ENCODE assay signal across 9 cellular contexts in genomic region chr4:70505152-70505748, GRCh38. TPM values are rescaled to one million over a fixed set of nuclear protein-coding genes. Genes with fewer than 3 reads are reported as not detected.
A peak's percentile ranks its signal among the peaks of the same experiment; 100 is the strongest.
DNase-seq lines count a peak whose midpoint lies in the region; ATAC-seq and TF ChIP-seq lines count a peak whose summit lies in the region.
"Had no signal": no experiment of that assay in that cellular context is flagged by ENCODE, and none has a peak within 500 bp of the region (broad histone marks: within the 10 kb centered on the region; RNA-seq: fewer than 3 reads in every experiment).

No MANE protein-coding gene starts in this region.

- H3K27me3 Mint-ChIP-seq in activated CD8-positive, alpha-beta memory T cell treated with anti-CD3 and anti-CD28 coated beads, Interleukin-2, amount 10 ng/mL, durations not matched to agents 7 days and 5 days = no peaks in the 10 kb centered on the region
- H3K27me3 Mint-ChIP-seq in natural killer cell (ENCODE audit: low read depth in 2 of 2) = no peaks in the 10 kb centered on the region

- no peak for TF ChIP-seq POLR2A in erythroblast (IDR thresholded peaks at IDR 0.05; ENCODE audit: low read length)

- H3K36me3 ChIP-seq in BE2C = no peaks in the 10 kb centered on the region

- no peak overlapping the region for H3K27ac ChIP-seq in substantia nigra (ENCODE audit: low read depth, low read length, poor library complexity, severe bottlenecking)

- no peak overlapping the region for H3K27ac Mint-ChIP-seq in activated CD8-positive, alpha-beta memory T cell treated with anti-CD3 and anti-CD28 coated beads, Interleukin-2, amount 10 ng/mL, durations not matched to agents 7 days and 5 days
- H3K27ac Mint-ChIP-seq in natural killer cell = no peak overlapping the region
- H3K27ac Mint-ChIP-seq: T-helper 1 cell treated with Interleukin-12 subunit alpha and Interleukin-12 subunit beta and Interleukin-4 antibody, amounts not matched to agents 30 μg/mL and 1 μg/mL, for 36 hours had no signal

- intact Hi-C loops in natural killer cell (cut with micrococcal nuclease) = loop anchor here (1.0 kb wide), 1 partner anchor 816 kb away; no protein-coding TSS in a partner anchor

- H3K4me3 ChIP-seq in BE2C (ENCODE audit: low read depth, low read length) = no peak overlapping the region

- no peaks in the 10 kb centered on the region for H3K4me1 Mint-ChIP-seq in activated CD8-positive, alpha-beta memory T cell treated with anti-CD3 and anti-CD28 coated beads, Interleukin-2, amount 10 ng/mL, durations not matched to agents 7 days and 5 days
- no peaks in the 10 kb centered on the region for H3K4me1 Mint-ChIP-seq in natural killer cell

- CTCF ChIA-PET in activated CD8-positive, alpha-beta memory T cell treated with anti-CD3 and anti-CD28 coated beads, Interleukin-2, amount 10 ng/mL, durations not matched to agents 7 days and 5 days (lab: Charles Lee) = no interaction called here

- H3K4me1 ChIP-seq in BE2C = no peaks in the 10 kb centered on the region

- H3K36me3 Mint-ChIP-seq in activated CD8-positive, alpha-beta memory T cell treated with anti-CD3 and anti-CD28 coated beads, Interleukin-2, amount 10 ng/mL, durations not matched to agents 7 days and 5 days = no peaks in the 10 kb centered on the region
- H3K36me3 Mint-ChIP-seq in natural killer cell = no peaks in the 10 kb centered on the region

- TF ChIP-seq CTCF in BE2C (IDR thresholded peaks at IDR 0.05; ENCODE audit: low read depth, low read length) (peak; percentile 97), natural killer cell (IDR thresholded peaks at IDR 0.05) (peak; percentile 82)

- H3K4me3 Mint-ChIP-seq in activated CD8-positive, alpha-beta memory T cell treated with anti-CD3 and anti-CD28 coated beads, Interleukin-2, amount 10 ng/mL, durations not matched to agents 7 days and 5 days = no peak overlapping the region
- H3K4me3 Mint-ChIP-seq in natural killer cell = no peak overlapping the region
- H3K4me3 Mint-ChIP-seq: T-helper 1 cell treated with Interleukin-12 subunit alpha and Interleukin-12 subunit beta and Interleukin-4 antibody, amounts not matched to agents 30 μg/mL and 1 μg/mL, for 36 hours had no signal

- no peaks in the 10 kb centered on the region for H3K9me3 ChIP-seq in BE2C

- peak; percentile 92 for ATAC-seq in GM18858 (IDR thresholded peaks at IDR 0.05; ENCODE audit: unreplicated experiment)
- ATAC-seq in HG03039 (IDR thresholded peaks at IDR 0.05; ENCODE audit: unreplicated experiment) = peak; percentile 96
- peak; percentile 71 for ATAC-seq in activated CD8-positive, alpha-beta memory T cell treated with anti-CD3 and anti-CD28 coated beads, Interleukin-2, amount 10 ng/mL, durations not matched to agents 7 days and 5 days
- peak; percentile 67 to 89 (median 76) for ATAC-seq in natural killer cell

- no peaks in the 10 kb centered on the region; the same call in 1 of the 2 replicates for H3K27me3 ChIP-seq in BE2C

- DNase-seq in BE2C (peak; percentile 64), NCI-H460 (ENCODE audit: extremely low read depth, low read depth) (peak; percentile 40), erythroblast (lab: John Stamatoyannopoulos, UW) (peak; percentile 42 to 65), natural killer cell (peak; percentile 22), substantia nigra (lab: John Stamatoyannopoulos, UW) (peak in 38 of 49 donors; percentile 0 to 63 (median 12))
- DNase-seq in activated CD8-positive, alpha-beta memory T cell treated with anti-CD3 and anti-CD28 coated beads, Interleukin-2, amount 10 ng/mL, durations not matched to agents 7 days and 5 days = peak; percentile 59

- no peaks in the 10 kb centered on the region for H3K9me3 Mint-ChIP-seq in activated CD8-positive, alpha-beta memory T cell treated with anti-CD3 and anti-CD28 coated beads, Interleukin-2, amount 10 ng/mL, durations not matched to agents 7 days and 5 days (ENCODE audit: low read depth)
- H3K9me3 Mint-ChIP-seq in natural killer cell = no peaks in the 10 kb centered on the region
- H3K9me3 Mint-ChIP-seq: T-helper 1 cell treated with Interleukin-12 subunit alpha and Interleukin-12 subunit beta and Interleukin-4 antibody, amounts not matched to agents 30 μg/mL and 1 μg/mL, for 36 hours had no signal

RNA-seq across cellular contexts. Expression of gene AMTN, which starts 13.1 kb away (rescaled TPM):
- not detected for polyA plus RNA-seq in BE2C (2012; ENCODE audit: insufficient read depth, insufficient read length, low read depth)
- not detected in 2 replicates for total RNA-seq in NCI-H460 (2014; rRNA removed; shearing (Covaris generic))
- not detected in 2 replicates for polyA plus RNA-seq in NCI-H460 (2014; cell fraction: nucleus; rRNA removed)
- not detected for total RNA-seq in activated CD8-positive, alpha-beta memory T cell treated with anti-CD3 and anti-CD28 coated beads, Interleukin-2, amount 10 ng/mL, durations not matched to agents 7 days and 5 days
- not detected for total RNA-seq in natural killer cell

RNA-seq across cellular contexts. Expression of gene MUC7, which starts 33.3 kb away (rescaled TPM):
- polyA plus RNA-seq in BE2C (2012; ENCODE audit: insufficient read depth, insufficient read length, low read depth) = not detected
- total RNA-seq in NCI-H460 (2014; rRNA removed; shearing (Covaris generic)) = not detected in 2 replicates
- polyA plus RNA-seq in NCI-H460 (2014; cell fraction: nucleus; rRNA removed) = not detected in 2 replicates
- not detected for total RNA-seq in activated CD8-positive, alpha-beta memory T cell treated with anti-CD3 and anti-CD28 coated beads, Interleukin-2, amount 10 ng/mL, durations not matched to agents 7 days and 5 days
- total RNA-seq in natural killer cell = not detected

Comparison
In these comparisons a context has a peak if more than half of its experiments do, and no peak if none do; other contexts are left out.
1. DNase-seq: peak in every context shown above with its lines; median percentile 64 in BE2C; 59 in activated CD8-positive, alpha-beta memory T cell treated with anti-CD3 and anti-CD28 coated beads, Interleukin-2, amount 10 ng/mL, durations not matched to agents 7 days and 5 days; 54 in erythroblast; 40 in NCI-H460; 22 in natural killer cell; 12 in substantia nigra.